In the genomic region with DNA sequence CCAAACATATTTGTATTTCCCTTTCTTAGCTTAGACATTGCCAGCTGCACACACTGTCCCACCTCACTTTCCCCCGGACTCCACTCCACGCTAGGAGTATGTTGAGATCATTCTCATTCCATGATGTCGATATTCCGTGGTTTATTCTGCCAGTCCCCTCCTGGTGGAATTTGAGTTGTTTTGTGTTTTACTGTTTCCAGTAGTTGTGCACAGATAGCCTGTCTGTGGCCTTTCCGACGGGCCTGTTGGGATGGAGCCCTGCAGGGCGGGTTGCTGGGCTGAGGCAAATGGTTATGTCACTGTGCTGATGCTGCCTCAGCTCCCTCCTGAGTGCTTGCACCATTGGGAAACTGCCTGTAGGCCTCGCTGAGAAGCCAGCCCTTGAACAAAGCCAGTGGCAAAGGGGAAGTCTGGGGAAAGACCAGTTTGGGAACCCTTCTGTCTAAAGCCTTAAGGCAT, we compare ENCODE assay signal across 8 cellular contexts. TPM values are rescaled to one million over a fixed set of nuclear protein-coding genes. Genes with fewer than 3 reads are reported as not detected.
DNase-seq lines count a peak whose midpoint lies in the region; ATAC-seq and TF ChIP-seq lines count a peak whose summit lies in the region.

No MANE protein-coding gene starts in this region.

- no peak for ATAC-seq in activated T-cell treated with anti-CD3 and anti-CD28 coated beads, Interleukin-2, amount 50 U/mL, for 4 hours
- ATAC-seq in GM18909 (IDR thresholded peaks at IDR 0.05; ENCODE audit: poor library complexity, unreplicated experiment) (no peak), GM21825 (IDR thresholded peaks at IDR 0.05; ENCODE audit: unreplicated experiment) (no peak)

- DNase-seq in activated T-cell treated with anti-CD3 and anti-CD28 coated beads, Interleukin-2, amount 50 U/mL, for 4 hours = no peak
- DNase-seq in activated T-cell treated with anti-CD3 and anti-CD28 coated beads for 4 hours (no peak), brain microvascular endothelial cell (peak; percentile 72), kidney glomerular epithelial cell (lab: John Stamatoyannopoulos, UW) (peak; percentile 4), Caco-2 (no peak)

- peaks cover 9% of the 10 kb centered on the region for H3K36me3 Mint-ChIP-seq in activated T-cell treated with anti-CD3 and anti-CD28 coated beads, Interleukin-2, amount 50 U/mL, for 4 hours (ENCODE audit: insufficient read depth)
- peaks cover 15% of the 10 kb centered on the region for H3K36me3 Mint-ChIP-seq in Caco-2 (ENCODE audit: insufficient read depth, unreplicated experiment)

- BruUV-seq in Caco-2 (replicated peaks; lab: Mats Ljungman, UMichigan) = no TSS peak

- peak overlapping the region; percentile 1 for H3K27ac ChIP-seq in brain microvascular endothelial cell
- H3K27ac ChIP-seq in temporal lobe (ENCODE audit: low read depth, low read length) = peak overlapping the region; percentile 42

- TF ChIP-seq CTCF in brain microvascular endothelial cell (IDR thresholded peaks at IDR 0.05; ENCODE audit: low read depth, low read length, missing control alignments) = peak; percentile 17
- TF ChIP-seq CTCF in Caco-2 (IDR thresholded peaks at IDR 0.05; ENCODE audit: insufficient read depth in 1 of 2, low read depth in 1 of 2, low read length in 1 of 2, severe bottlenecking in 1 of 2, unreplicated experiment in 1 of 2) = no peak

- in situ Hi-C loops in brain microvascular endothelial cell (cut with HindIII; ENCODE audit: low pct_ligation_motif_present, low sequenced_read_pairs) = no loop called here

- no peaks in the 10 kb centered on the region for H3K27me3 Mint-ChIP-seq in activated T-cell treated with anti-CD3 and anti-CD28 coated beads, Interleukin-2, amount 50 U/mL, for 4 hours (ENCODE audit: low read depth)
- no peaks in the 10 kb centered on the region for H3K27me3 Mint-ChIP-seq in Caco-2 (ENCODE audit: insufficient read depth, unreplicated experiment)

- H3K9me3 ChIP-seq in Caco-2 = no peaks in the 10 kb centered on the region

- peak overlapping the region; percentile 13 for H3K4me3 Mint-ChIP-seq in activated T-cell treated with anti-CD3 and anti-CD28 coated beads, Interleukin-2, amount 50 U/mL, for 4 hours
- H3K4me3 Mint-ChIP-seq in Caco-2 (ENCODE audit: unreplicated experiment) = no peak overlapping the region

- no peaks in the 10 kb centered on the region for H3K27me3 ChIP-seq in brain microvascular endothelial cell (replicated peaks)
- H3K27me3 ChIP-seq in Caco-2 (replicated peaks; ENCODE audit: control insufficient read depth, insufficient read depth, low read length) = no peaks in the 10 kb centered on the region

- POLR2A ChIA-PET in Caco-2 (lab: Charles Lee) = no interaction called here

- H3K36me3 ChIP-seq in brain microvascular endothelial cell (replicated peaks) (no peaks in the 10 kb centered on the region), Caco-2 (ENCODE audit: control insufficient read depth, insufficient read depth, low read length) (no peaks in the 10 kb centered on the region)

- H3K27ac Mint-ChIP-seq in Caco-2 (ENCODE audit: unreplicated experiment) = no peak overlapping the region

- H3K4me3 ChIP-seq in brain microvascular endothelial cell (ENCODE audit: low read depth, low read length) (no peak overlapping the region), Caco-2 (ENCODE audit: low read depth, low read length) (no peak overlapping the region)

- peaks cover 4% of the 10 kb centered on the region; the same call in 1 of the 2 replicates for H3K4me1 ChIP-seq in Caco-2

- no peaks in the 10 kb centered on the region for H3K9me3 Mint-ChIP-seq in activated T-cell treated with anti-CD3 and anti-CD28 coated beads, Interleukin-2, amount 50 U/mL, for 4 hours
- no peaks in the 10 kb centered on the region for H3K9me3 Mint-ChIP-seq in Caco-2 (ENCODE audit: unreplicated experiment)

- CTCF ChIA-PET in Caco-2 (lab: Charles Lee) = interaction anchor here (0.6 kb wide), 1 partner anchor 159 kb away, joined by 5 read pairs; no protein-coding TSS in a partner anchor

- H3K4me1 Mint-ChIP-seq in activated T-cell treated with anti-CD3 and anti-CD28 coated beads, Interleukin-2, amount 50 U/mL, for 4 hours (ENCODE audit: low read depth) = peaks cover 82% of the 10 kb centered on the region
- H3K4me1 Mint-ChIP-seq in Caco-2 (ENCODE audit: low read depth, unreplicated experiment) = peaks cover 19% of the 10 kb centered on the region

- intact Hi-C loops in Caco-2 (cut with micrococcal nuclease; ENCODE audit: unreplicated experiment) = no loop called here

RNA-seq across cellular contexts. Expression of gene TRAPPC10, which starts 12.8 kb away (rescaled TPM):
- 10 to 100 TPM; 43.0 to 48.1 (median 44.8) TPM for total RNA-seq in activated T-cell treated with anti-CD3 and anti-CD28 coated beads, Interleukin-2, amount 50 U/mL, for 4 hours
- 16.2 TPM for total RNA-seq in temporal lobe
- 43.4 and 49.4 TPM in 2 replicates for total RNA-seq in Caco-2 (2022)

Comparison
In these comparisons a context has a peak if more than half of its experiments do, and no peak if none do; other contexts are left out.
1. DNase-seq: peak in brain microvascular endothelial cell (single experiment) and kidney glomerular epithelial cell (single experiment); none in activated T-cell treated with anti-CD3 and anti-CD28 coated beads, Interleukin-2, amount 50 U/mL, for 4 hours (single experiment), activated T-cell treated with anti-CD3 and anti-CD28 coated beads for 4 hours (single experiment) and Caco-2 (0 of 2).